Comparison of ENCODE assay signal across 8 cellular contexts in the genomic region with DNA sequence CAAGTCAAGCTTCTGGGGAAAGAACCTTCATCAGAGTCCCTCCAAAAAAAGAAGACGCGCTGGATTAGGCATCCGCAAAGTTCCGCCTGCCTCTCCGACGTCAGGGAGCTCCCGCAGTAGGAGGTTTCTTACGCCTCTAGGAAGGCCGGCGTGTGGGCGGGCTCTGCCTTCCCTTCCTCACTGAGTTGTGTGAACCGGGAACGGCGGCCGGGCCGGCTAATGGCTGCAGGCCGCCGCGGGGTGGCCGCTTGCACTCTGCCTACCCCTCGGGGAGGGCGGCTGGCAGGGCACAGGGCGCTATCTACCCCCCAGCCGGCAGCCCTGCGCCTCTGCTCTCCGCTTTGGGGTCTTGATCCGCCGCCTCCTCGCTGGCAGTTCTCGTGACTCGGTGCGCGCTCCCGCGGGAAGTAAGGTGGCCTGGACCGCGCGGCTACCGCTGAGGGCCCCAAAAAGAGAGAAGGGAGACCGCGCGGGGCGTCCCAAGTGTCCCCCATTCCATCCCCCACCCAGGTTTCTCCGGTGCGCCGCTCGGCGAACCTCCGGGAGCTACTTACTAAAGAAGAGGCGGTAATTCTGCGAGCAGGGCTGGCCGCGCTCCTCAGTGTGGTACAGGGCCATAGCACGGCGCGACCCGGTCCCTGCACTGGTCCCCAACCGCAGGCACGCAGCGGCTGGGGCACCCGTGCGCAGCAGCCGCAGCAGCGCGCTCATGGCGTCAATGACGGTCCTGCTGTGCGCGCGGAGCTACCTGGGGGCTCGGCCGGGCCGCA. TPM values are rescaled to one million over a fixed set of nuclear protein-coding genes. Genes with fewer than 3 reads are reported as not detected.
A peak's percentile ranks its signal among the peaks of the same experiment; 100 is the strongest.
DNase-seq lines count a peak whose midpoint lies in the region; ATAC-seq and TF ChIP-seq lines count a peak whose summit lies in the region.

PPA2 (minus strand) TSS at position 723 of the 770 bp plus-strand sequence; CDS start at position 711, 12 bp downstream.

- peaks cover 9 to 51% (median 45%) of the 10 kb centered on the region in 6 donors for H3K4me1 ChIP-seq in spleen

- TF ChIP-seq POLR2A in spleen (IDR thresholded peaks at IDR 0.05): peak; percentile 10 to 64 (median 23)

- 0 to 1% (median 0%) methylated on average over 22 to 73 of the region's 73 CpGs for WGBS in spleen, 5 donors

- ATAC-seq in GM18861 (IDR thresholded peaks at IDR 0.05; ENCODE audit: unreplicated experiment) (peak; percentile 73), HG03095 (IDR thresholded peaks at IDR 0.05; ENCODE audit: unreplicated experiment) (peak; percentile 81)

- in situ Hi-C loops in ACHN (cut with HindIII; ENCODE audit: low pct_ligation_motif_present, low pct_unique_long_range_greater_than_20kb, low sequenced_read_pairs): no loop called here

- DNase-seq in ACHN: peak; percentile 88
- peak; percentile 88 for DNase-seq in NCI-H2227 (lab: John Stamatoyannopoulos, UW; ENCODE audit: unreplicated experiment)
- peak; percentile 71 to 76 (median 72) for DNase-seq in activated CD4-positive, CD25-positive, alpha-beta regulatory T cell (lab: John Stamatoyannopoulos, UW)
- peak in 60 of 61 donors; percentile 33 to 87 (median 76) for DNase-seq in caudate nucleus (lab: John Stamatoyannopoulos, UW)
- peak; percentile 80 for DNase-seq in inferior parietal cortex (ENCODE audit: extremely low spot score)
- peak; percentile 97 for DNase-seq in spleen

- H3K36me3 ChIP-seq in spleen: no peaks in the 10 kb centered on the region

- no peaks in the 10 kb centered on the region for H3K9me3 ChIP-seq in spleen

- no peaks in the 10 kb centered on the region for H3K27me3 ChIP-seq in spleen (replicated peaks in 1 of 7)

- H3K4me3 ChIP-seq in spleen: peak within 1 kb of the TSS; percentile 77 to 93 (median 81)

- TF ChIP-seq CTCF in spleen (IDR thresholded peaks at IDR 0.05 in 8 of 11, conservative IDR thresholded peaks at IDR 0.05 in 3 of 11): no peak

- peak within 1 kb of the TSS; percentile 91 for H3K27ac ChIP-seq in caudate nucleus (ENCODE audit: low read depth, low read length)
- peak within 1 kb of the TSS; percentile 92 to 100 (median 99) for H3K27ac ChIP-seq in spleen

- intact Hi-C loops in spleen (cut with DNase I; ENCODE audit: low total_unique reads): loop anchor here (5.0 kb wide), 1 partner anchor 336 kb away; no protein-coding TSS in a partner anchor

RNA-seq across cellular contexts. Expression of gene PPA2, which starts in this region (rescaled TPM):
- total RNA-seq in spleen: 100 to 1,000 TPM in 1 of 7 donors, 10 to 100 TPM in 6; 56.9 to 113 (median 69.1) TPM
- 10 to 100 TPM; 45.2 to 67.8 (median 48.5) TPM for polyA plus RNA-seq in spleen

Comparison
In these comparisons a context has a peak if more than half of its experiments do, and no peak if none do; other contexts are left out.
1. Peak in every context shown above with its lines: DNase-seq, ATAC-seq, H3K4me3 ChIP-seq and H3K27ac ChIP-seq.